ENCODE assay signal across 8 cellular contexts in genomic region chr14:95526483-95527391, GRCh38. TPM values are rescaled to one million over a fixed set of nuclear protein-coding genes. Genes with fewer than 3 reads are reported as not detected.
DNase-seq lines count a peak whose midpoint lies in the region; ATAC-seq and TF ChIP-seq lines count a peak whose summit lies in the region.

No MANE protein-coding gene starts in this region.

- no peaks in the 10 kb centered on the region for H3K27me3 ChIP-seq in colonic mucosa

- peaks cover 11% of the 10 kb centered on the region for H3K4me1 ChIP-seq in colonic mucosa

- no peak for DNase-seq in CD14-positive monocyte (ENCODE audit: low spot score)
- DNase-seq in NCI-H774 (lab: John Stamatoyannopoulos, UW), result peak; percentile 11
- no peak for DNase-seq in colonic mucosa
- DNase-seq in natural killer cell, result no peak
- DNase-seq in SKM-1 treated with dmso at 0.1 percent for 144 hours (lab: John Stamatoyannopoulos, UW; ENCODE audit: unreplicated experiment), result no peak
- DNase-seq in NCI-H2171 treated with DMSO at 0.1 percent for 48 hours (lab: John Stamatoyannopoulos, UW), result no peak
- DNase-seq in middle frontal gyrus (ENCODE audit: extremely low spot score, low spot score), result no peak

- no peak overlapping the region for H3K9ac ChIP-seq in colonic mucosa (ENCODE audit: low read depth in 2 of 2, low read length in 2 of 2)

- H3K9me3 Mint-ChIP-seq in CD14-positive monocyte (no peaks in the 10 kb centered on the region), natural killer cell (no peaks in the 10 kb centered on the region)

- H3K4me3 ChIP-seq in colonic mucosa, result no peak overlapping the region

- H3K27ac ChIP-seq in colonic mucosa, result peak overlapping the region; percentile 19

- H3K27me3 Mint-ChIP-seq in CD14-positive monocyte (ENCODE audit: low read depth in 3 of 3) (peaks cover 0 to 3% (median 0%) of the 10 kb centered on the region in 3 donors), natural killer cell (ENCODE audit: low read depth in 2 of 2) (no peaks in the 10 kb centered on the region)

- H3K4me3 Mint-ChIP-seq in CD14-positive monocyte (no peak overlapping the region), natural killer cell (no peak overlapping the region)

- H3K9me3 ChIP-seq in colonic mucosa, result no peaks in the 10 kb centered on the region

- ATAC-seq in natural killer cell (no peak), HG03045 (IDR thresholded peaks at IDR 0.05; ENCODE audit: unreplicated experiment) (no peak)

- H3K4me1 Mint-ChIP-seq in CD14-positive monocyte (peaks cover 58% of the 10 kb centered on the region), natural killer cell (peaks cover 43 to 44% of the 10 kb centered on the region in 2 donors)

- peaks cover 2 to 26% of the 10 kb centered on the region in 2 donors for H3K36me3 Mint-ChIP-seq in CD14-positive monocyte
- H3K36me3 Mint-ChIP-seq in natural killer cell, result no peaks in the 10 kb centered on the region

- no peaks in the 10 kb centered on the region for H3K36me3 ChIP-seq in colonic mucosa

- TF ChIP-seq CTCF in CD14-positive monocyte (IDR thresholded peaks at IDR 0.05) (no peak), colonic mucosa (IDR thresholded peaks at IDR 0.05) (no peak), natural killer cell (IDR thresholded peaks at IDR 0.05) (no peak)

- intact Hi-C loops in CD14-positive monocyte (cut with micrococcal nuclease), result loop anchor here in 1 of 2 donors (5.0 kb wide), 1 partner anchor 84 kb away; no protein-coding TSS in a partner anchor
- intact Hi-C loops in colonic mucosa (cut with DNase I), result loop anchor here (2.0 kb wide), 1 partner anchor 84 kb away; no protein-coding TSS in a partner anchor
- intact Hi-C loops in natural killer cell (cut with micrococcal nuclease), result loop anchor here (1.0 kb wide), 1 partner anchor 84 kb away; no protein-coding TSS in a partner anchor

- H3K27ac Mint-ChIP-seq in CD14-positive monocyte, result peak overlapping the region in 6 of 7 donors; percentile 8 to 76 (median 50)
- H3K27ac Mint-ChIP-seq in natural killer cell, result peak overlapping the region; percentile 9 to 93

RNA-seq across cellular contexts. Expression of gene GLRX5, which starts 8.1 kb away (rescaled TPM):
- 10 to 100 TPM; 31.1 to 43.1 TPM for polyA plus RNA-seq in CD14-positive monocyte
- total RNA-seq in colonic mucosa (10 to 100 TPM; 51.9 to 64.6 TPM), natural killer cell (10 to 100 TPM; 16.7 to 26.0 (median 23.4) TPM)

RNA-seq across cellular contexts. Expression of gene SYNE3, which starts 10.3 kb away (rescaled TPM):
- 1 to 10 TPM; 2.6 to 3.5 TPM for polyA plus RNA-seq in CD14-positive monocyte
- total RNA-seq in colonic mucosa (1 to 10 TPM; 7.3 to 9.5 TPM), natural killer cell (10 to 100 TPM; 10.6 to 17.3 (median 15.4) TPM)
